ENCODE assay signal across 29 cellular contexts in genomic region chr1:156645058-156645457, GRCh38. TPM values are rescaled to one million over a fixed set of nuclear protein-coding genes. Genes with fewer than 3 reads are reported as not detected.
"Had no signal": no experiment of that assay in that cellular context is flagged by ENCODE, and none has a peak within 500 bp of the region (broad histone marks: within the 10 kb centered on the region; RNA-seq: fewer than 3 reads in every experiment).

No MANE protein-coding gene starts in this region.

- H3K36me3 Mint-ChIP-seq: naive thymus-derived CD4-positive, alpha-beta T cell had no signal

- H3K4me3 Mint-ChIP-seq: dendritic cell treated with granulocyte-macrophage colony-stimulating factor and Interleukin-4, amounts not matched to agents 40 ng/mL and 50 ng/mL, for 4 days; naive thymus-derived CD4-positive, alpha-beta T cell; nephron; stimulated activated effector memory CD8-positive, alpha-beta T cell treated with anti-CD3 and anti-CD28 coated beads, Interleukin-12 subunit alpha, Interleukin-12 subunit beta, amount 100 ng/mL, for 72 hours had no signal

- H3K27me3 ChIP-seq: ovary, vagina had no signal

- H3K4me1 ChIP-seq: colonic mucosa had no signal

- H3K27ac ChIP-seq: colonic mucosa, esophagus squamous epithelium, heart right ventricle, ovary, psoas muscle, sigmoid colon, stomach, thyroid gland, vagina had no signal

- H3K27ac Mint-ChIP-seq: dendritic cell treated with granulocyte-macrophage colony-stimulating factor and Interleukin-4, amounts not matched to agents 40 ng/mL and 50 ng/mL, for 4 days; nephron; stimulated activated effector memory CD8-positive, alpha-beta T cell treated with anti-CD3 and anti-CD28 coated beads, Interleukin-12 subunit alpha, Interleukin-12 subunit beta, amount 100 ng/mL, for 72 hours had no signal

- H3K9me3 Mint-ChIP-seq: dendritic cell treated with granulocyte-macrophage colony-stimulating factor and Interleukin-4, amounts not matched to agents 40 ng/mL and 50 ng/mL, for 4 days; nephron; stimulated activated effector memory CD8-positive, alpha-beta T cell treated with anti-CD3 and anti-CD28 coated beads, Interleukin-12 subunit alpha, Interleukin-12 subunit beta, amount 100 ng/mL, for 72 hours had no signal

- H3K9me3 ChIP-seq: colonic mucosa, esophagus squamous epithelium, heart right ventricle, ovary, psoas muscle, sigmoid colon, stomach, thyroid gland, vagina had no signal

- H3K36me3 ChIP-seq: colonic mucosa, esophagus squamous epithelium, heart right ventricle, ovary, sigmoid colon, stomach, thyroid gland, vagina had no signal

- ATAC-seq: heart right ventricle; left lobe of liver; naive thymus-derived CD4-positive, alpha-beta T cell; psoas muscle; right cardiac atrium; stimulated activated effector memory CD8-positive, alpha-beta T cell treated with anti-CD3 and anti-CD28 coated beads, Interleukin-12 subunit alpha, Interleukin-12 subunit beta, amount 100 ng/mL, for 72 hours had no signal

- H3K4me3 ChIP-seq: colonic mucosa, esophagus squamous epithelium, heart right ventricle, ovary, psoas muscle, sigmoid colon, stomach, thyroid gland, vagina had no signal

- DNase-seq: colonic mucosa; effector memory CD4-positive, alpha-beta T cell; erythroblast; esophagus squamous epithelium; foreskin melanocyte; glutamatergic neuron; heart right ventricle; islet precursor cell; mesenchymal stem cell; midbrain; naive thymus-derived CD4-positive, alpha-beta T cell; ovary; psoas muscle; right cardiac atrium; sigmoid colon; stimulated activated CD4-positive, alpha-beta T cell treated with anti-CD3 and anti-CD28 coated beads, Interleukin-2, amount 100 ng/mL, for 24 hours; stimulated activated CD4-positive, alpha-beta T cell treated with anti-CD3 and anti-CD28 coated beads, Interleukin-4, amount 100 ng/mL, for 24 hours; stimulated activated naive CD4-positive, alpha-beta T cell treated with Interleukin-2 at 50 U/mL for 16 hours; stomach; thyroid gland; trophoblast cell had no signal

RNA-seq across cellular contexts. Expression of gene BCAN, which starts 3.1 kb away (rescaled TPM):
- total RNA-seq: esophagus squamous epithelium; left lobe of liver; lung microvascular endothelial cell; naive thymus-derived CD4-positive, alpha-beta T cell; subcutaneous adipose tissue had no signal

RNA-seq across cellular contexts. Expression of gene HAPLN2, which starts 25.8 kb away (rescaled TPM):
- total RNA-seq: left lobe of liver; lung microvascular endothelial cell; naive thymus-derived CD4-positive, alpha-beta T cell; renal cortical epithelial cell; stomach; vagina had no signal
